ENCODE assay signal across 29 cellular contexts in genomic region chr3:167901087-167901486, GRCh38.
"Had no signal": no experiment of that assay in that cellular context is flagged by ENCODE, and none has a peak within 500 bp of the region (broad histone marks: within the 10 kb centered on the region; RNA-seq: fewer than 3 reads in every experiment).

No MANE protein-coding gene starts in this region.

- H3K27me3 ChIP-seq: ascending aorta, breast epithelium, cardiac muscle cell, colonic mucosa, esophagus squamous epithelium, foreskin keratinocyte, gastrocnemius medialis had no signal

- H3K36me3 ChIP-seq: ascending aorta, breast epithelium, cardiac muscle cell, colonic mucosa, esophagus squamous epithelium, gastrocnemius medialis had no signal

- ATAC-seq: activated naive CD4-positive, alpha-beta T cell treated with anti-CD3 and anti-CD28 coated beads, Interleukin-2, amount 50 U/mL, for 72 hours; activated T-cell treated with anti-CD3 and anti-CD28 coated beads, Interleukin-2, amount 50 U/mL, for 72 hours; foreskin keratinocyte; gastrocnemius medialis; WTC11 had no signal

- H3K4me1 ChIP-seq: ascending aorta, breast epithelium, colonic mucosa, esophagus squamous epithelium, foreskin keratinocyte, gastrocnemius medialis had no signal

- H3K4me3 ChIP-seq: ascending aorta, breast epithelium, cardiac muscle cell, colonic mucosa, esophagus squamous epithelium, gastrocnemius medialis had no signal

- FAIRE-seq: endothelial cell of umbilical vein had no signal

- DNase-seq: activated CD4-positive, alpha-beta memory T cell treated with anti-CD3 and anti-CD28 coated beads, Interleukin-2, amount 10 ng/mL, durations not matched to agents 7 days and 5 days; activated CD4-positive, alpha-beta T cell treated with anti-CD3 and anti-CD28 coated beads for 1 hour; activated CD4-positive, alpha-beta T cell treated with anti-CD3 and anti-CD28 coated beads for 4 hours; activated CD4-positive, alpha-beta T cell treated with anti-CD3 and anti-CD28 coated beads, Interleukin-2, amount 10 ng/mL, durations not matched to agents 7 days and 5 days; activated CD4-positive, alpha-beta T cell treated with anti-CD3 and anti-CD28 coated beads, Interleukin-2, amount 50 U/mL, for 4 hours; activated CD8-positive, alpha-beta memory T cell treated with anti-CD3 and anti-CD28 coated beads, Interleukin-2, amount 50 U/mL, for 48 hours; activated gamma-delta T cell; activated naive CD4-positive, alpha-beta T cell; activated naive CD4-positive, alpha-beta T cell treated with anti-CD3 and anti-CD28 coated beads, Interleukin-2, amount 10 ng/mL, durations not matched to agents 7 days and 5 days; activated naive CD8-positive, alpha-beta T cell treated with anti-CD3 and anti-CD28 coated beads, Interleukin-2, amount 10 ng/mL, durations not matched to agents 7 days and 5 days; activated T-cell treated with anti-CD3 and anti-CD28 coated beads for 4 hours; activated T-cell treated with anti-CD3 and anti-CD28 coated beads, Interleukin-2, amount 50 U/mL, for 24 hours; activated T-cell treated with anti-CD3 and anti-CD28 coated beads, Interleukin-2, amount 50 U/mL, for 72 hours; amygdala; central memory CD4-positive, alpha-beta T cell; cerebellar nuclear complex; colonic mucosa; effector CD8-positive, alpha-beta T cell; esophagus squamous epithelium; foreskin keratinocyte; gastrocnemius medialis; T-helper 2 cell had no signal

- H3K27ac ChIP-seq: ascending aorta, breast epithelium, cardiac muscle cell, colonic mucosa, epithelial cell of prostate, esophagus squamous epithelium, foreskin keratinocyte, gastrocnemius medialis had no signal

- H3K9me3 ChIP-seq: ascending aorta, breast epithelium, colonic mucosa, esophagus squamous epithelium, gastrocnemius medialis had no signal
